8 cellular contexts compared by ENCODE assay signal in genomic region chr11:88421530-88421929, GRCh38.
DNase-seq lines count a peak whose midpoint lies in the region; ATAC-seq and TF ChIP-seq lines count a peak whose summit lies in the region.

No MANE protein-coding gene starts in this region.

- H3K4me1 ChIP-seq in DND-41 (ENCODE audit: insufficient read depth, low read length) (peaks cover 37% of the 10 kb centered on the region), mesendoderm (ENCODE audit: control insufficient read depth, low read depth, low read length) (no peaks in the 10 kb centered on the region)

- H3K9me3 ChIP-seq in DND-41 (ENCODE audit: insufficient read depth, low read length, severe bottlenecking): no peaks in the 10 kb centered on the region

- ATAC-seq in DND-41 (ENCODE audit: insufficient read depth, low read depth) (peak; percentile 93), HG03571 (IDR thresholded peaks at IDR 0.05; ENCODE audit: unreplicated experiment) (peak; percentile 71), HG03439 (IDR thresholded peaks at IDR 0.05; ENCODE audit: unreplicated experiment) (no peak)

- no peaks in the 10 kb centered on the region for H3K79me1 ChIP-seq in mesendoderm (ENCODE audit: low read length)

- no peak overlapping the region for H2BK15ac ChIP-seq in mesendoderm (replicated peaks; ENCODE audit: low read depth)

- no peak overlapping the region for H4K8ac ChIP-seq in mesendoderm (ENCODE audit: low read depth, low read length)

- H3K36me3 ChIP-seq in DND-41 (ENCODE audit: insufficient read depth, low read length) (no peaks in the 10 kb centered on the region), mesendoderm (ENCODE audit: control insufficient read depth, insufficient read depth, low read length) (no peaks in the 10 kb centered on the region)

- peaks cover 62% of the 10 kb centered on the region for H3K4me1 Mint-ChIP-seq in activated T-helper 2 cell treated with anti-CD3 and anti-CD28 coated beads, Interferon-gamma antibody, Interleukin-2, Interleukin-4, amounts not matched to agents 10 μg/mL and 5 μg/mL and 100 μg/mL, durations not matched to agents 14 hours and 24 hours and 36 hours (ENCODE audit: low read depth)

- TF ChIP-seq CTCF in DND-41 (IDR thresholded peaks at IDR 0.05; ENCODE audit: borderline replicate concordance, extremely low read depth, low read length, poor library complexity, severe bottlenecking) (no peak), GM20000 (IDR thresholded peaks at IDR 0.05; ENCODE audit: extremely low read depth, missing control alignments) (no peak)

- H3K27ac ChIP-seq in DND-41 (ENCODE audit: low read length) (peak overlapping the region; percentile 83), mesendoderm (ENCODE audit: low read depth, low read length) (no peak overlapping the region)

- no peak overlapping the region for H2BK120ac ChIP-seq in mesendoderm (ENCODE audit: low read depth, low read length)

- no peak overlapping the region for H2BK5ac ChIP-seq in mesendoderm (ENCODE audit: low read length)

- H3K27me3 ChIP-seq in DND-41 (ENCODE audit: insufficient read depth, low read length, poor library complexity) (no peaks in the 10 kb centered on the region), mesendoderm (ENCODE audit: insufficient read depth, low read length, poor library complexity) (no peaks in the 10 kb centered on the region)

- peak overlapping the region; percentile 87 for H3K27ac Mint-ChIP-seq in activated T-helper 2 cell treated with anti-CD3 and anti-CD28 coated beads, Interferon-gamma antibody, Interleukin-2, Interleukin-4, amounts not matched to agents 10 μg/mL and 5 μg/mL and 100 μg/mL, durations not matched to agents 14 hours and 24 hours and 36 hours

- no peaks in the 10 kb centered on the region for H3K27me3 Mint-ChIP-seq in activated T-helper 2 cell treated with anti-CD3 and anti-CD28 coated beads, Interferon-gamma antibody, Interleukin-2, Interleukin-4, amounts not matched to agents 10 μg/mL and 5 μg/mL and 100 μg/mL, durations not matched to agents 14 hours and 24 hours and 36 hours (ENCODE audit: low read depth)

- no peak overlapping the region for H2AK5ac ChIP-seq in mesendoderm (ENCODE audit: low read length)

- intact Hi-C loops in activated T-helper 2 cell treated with anti-CD3 and anti-CD28 coated beads, Interferon-gamma antibody, Interleukin-2, Interleukin-4, amounts not matched to agents 10 μg/mL and 5 μg/mL and 100 μg/mL, durations not matched to agents 14 hours and 24 hours and 36 hours (cut with micrococcal nuclease): loop anchor here (1.0 to 2.0 kb wide), 5 partner anchors 17 to 241 kb away; no protein-coding TSS in a partner anchor

- whole genome bisulfite sequencing in mesendoderm (ENCODE audit: extremely low coverage, insufficient coverage, low lambda C conversion rate): no CpG with 5 or more reads among the region's 1 CpG

- H3K18ac ChIP-seq in mesendoderm (ENCODE audit: low read length): no peak overlapping the region

- H4K5ac ChIP-seq in mesendoderm (ENCODE audit: low read length): no peak overlapping the region

- no peaks in the 10 kb centered on the region for H3K79me2 ChIP-seq in DND-41 (ENCODE audit: insufficient read depth, low read length)
- H3K79me2 ChIP-seq in mesendoderm (ENCODE audit: control insufficient read depth, insufficient read depth, low read length): no peaks in the 10 kb centered on the region

- H2AFZ ChIP-seq in DND-41 (ENCODE audit: low read depth, low read length): no peak overlapping the region; the same call in 1 of the 2 replicates

- H3K56ac ChIP-seq in mesendoderm (ENCODE audit: low read length): no peak overlapping the region

- peak; percentile 81 for DNase-seq in DND-41
- peak; percentile 46 for DNase-seq in GM20000 (ENCODE audit: low spot score)
- DNase-seq in activated T-helper 2 cell treated with anti-CD3 and anti-CD28 coated beads, Interferon-gamma antibody, Interleukin-2, Interleukin-4, amounts not matched to agents 10 μg/mL and 5 μg/mL and 100 μg/mL, durations not matched to agents 14 hours and 24 hours and 36 hours (ENCODE audit: low spot score): peak; percentile 24
- DNase-seq in mesendoderm: peak; percentile 60
- DNase-seq in mesenteric fat pad (ENCODE audit: low spot score): no peak
- DNase-seq in retina: no peak

- no peak overlapping the region for H3K23ac ChIP-seq in mesendoderm (ENCODE audit: low read length)

- no peaks in the 10 kb centered on the region for H4K20me1 ChIP-seq in DND-41 (ENCODE audit: insufficient read depth, low read length)

- H3K36me3 Mint-ChIP-seq in activated T-helper 2 cell treated with anti-CD3 and anti-CD28 coated beads, Interferon-gamma antibody, Interleukin-2, Interleukin-4, amounts not matched to agents 10 μg/mL and 5 μg/mL and 100 μg/mL, durations not matched to agents 14 hours and 24 hours and 36 hours (ENCODE audit: low read depth): peaks cover 12% of the 10 kb centered on the region

- peak overlapping the region; percentile 66 for H3K4me3 Mint-ChIP-seq in activated T-helper 2 cell treated with anti-CD3 and anti-CD28 coated beads, Interferon-gamma antibody, Interleukin-2, Interleukin-4, amounts not matched to agents 10 μg/mL and 5 μg/mL and 100 μg/mL, durations not matched to agents 14 hours and 24 hours and 36 hours (ENCODE audit: low read depth)

- H3K4ac ChIP-seq in mesendoderm (ENCODE audit: low read depth, low read length): no peak overlapping the region

- H3K4me3 ChIP-seq in DND-41 (ENCODE audit: low read depth in 1 of 2, low read length in 2 of 2) (no peak overlapping the region), mesendoderm (ENCODE audit: low read length) (no peak overlapping the region)

- peaks cover 3% of the 10 kb centered on the region for H3K9me3 Mint-ChIP-seq in activated T-helper 2 cell treated with anti-CD3 and anti-CD28 coated beads, Interferon-gamma antibody, Interleukin-2, Interleukin-4, amounts not matched to agents 10 μg/mL and 5 μg/mL and 100 μg/mL, durations not matched to agents 14 hours and 24 hours and 36 hours

- H3K9ac ChIP-seq in DND-41 (ENCODE audit: low read depth, low read length) (peak overlapping the region; percentile 15; the same call in 1 of the 2 replicates), mesendoderm (ENCODE audit: low read length) (no peak overlapping the region)

- H3K4me2 ChIP-seq in DND-41 (ENCODE audit: insufficient read depth, low read length) (peak overlapping the region; percentile 30; the same call in 1 of the 2 replicates), mesendoderm (ENCODE audit: low read length) (no peak overlapping the region)

Comparison
In these comparisons a context has a peak if more than half of its experiments do, and no peak if none do; other contexts are left out.
1. DNase-seq: peak in DND-41 (single experiment), GM20000 (single experiment), activated T-helper 2 cell treated with anti-CD3 and anti-CD28 coated beads, Interferon-gamma antibody, Interleukin-2, Interleukin-4, amounts not matched to agents 10 μg/mL and 5 μg/mL and 100 μg/mL, durations not matched to agents 14 hours and 24 hours and 36 hours (single experiment) and mesendoderm (single experiment); none in mesenteric fat pad (single experiment) and retina (single experiment).